Comparison of ENCODE assay signal across 14 cellular contexts in genomic region chr19:29964171-29964570, GRCh38. TPM values are rescaled to one million over a fixed set of nuclear protein-coding genes. Genes with fewer than 3 reads are reported as not detected.
DNase-seq lines count a peak whose midpoint lies in the region; TF ChIP-seq lines count a peak whose summit lies in the region.
"Had no signal": no experiment of that assay in that cellular context is flagged by ENCODE, and none has a peak within 500 bp of the region (broad histone marks: within the 10 kb centered on the region; RNA-seq: fewer than 3 reads in every experiment).

No MANE protein-coding gene starts in this region.

- H3K4me1 ChIP-seq in breast epithelium (no peaks in the 10 kb centered on the region), adrenal gland (replicated peaks in 1 of 2) (peaks cover 44 to 79% of the 10 kb centered on the region in 2 donors), hepatocyte (ENCODE audit: insufficient read depth) (peaks cover 15% of the 10 kb centered on the region), thyroid gland (peaks cover 43 to 49% of the 10 kb centered on the region in 2 donors)

- peak overlapping the region; percentile 13 for H3K4me2 ChIP-seq in hepatocyte
- H3K4me2 ChIP-seq: smooth muscle cell had no signal

- no peak overlapping the region for H2AFZ ChIP-seq in hepatocyte

- no peak for DNase-seq in MCF 10A (ENCODE audit: unreplicated experiment)
- DNase-seq in breast epithelium (ENCODE audit: low spot score in 2 of 2) = no peak
- peak in 3 of 7 donors; percentile 46 to 50 (median 48) for DNase-seq in adrenal gland
- no peak for DNase-seq in hepatocyte (ENCODE audit: low spot score)
- DNase-seq in thyroid gland = no peak
- no peak for DNase-seq in retina
- DNase-seq in NCI-H1930 (lab: John Stamatoyannopoulos, UW) = no peak
- no peak for DNase-seq in erythroblast (lab: John Stamatoyannopoulos, UW)
- DNase-seq: HCEC 1CT; NCI-H1105 treated with DMSO at 0.1 percent for 48 hours; NK-92 treated with Interleukin-12 subunit alpha and Interleukin-12 subunit beta, amount 100 ng/mL, for 24 hours; T-cell had no signal

- H3K27me3 Mint-ChIP-seq in MCF 10A (ENCODE audit: insufficient read depth, unreplicated experiment) = no peaks in the 10 kb centered on the region
- H3K27me3 Mint-ChIP-seq: stimulated activated naive CD8-positive, alpha-beta T cell treated with anti-CD3 and anti-CD28 coated beads, Interleukin-15, Interleukin-2, amounts not matched to agents 100 ng/mL and 50 ng/mL, for 24 hours; T-cell had no signal

- no peak for TF ChIP-seq POLR2A in breast epithelium (IDR thresholded peaks at IDR 0.05)
- TF ChIP-seq POLR2A in adrenal gland (IDR thresholded peaks at IDR 0.05) = no peak
- TF ChIP-seq POLR2A in thyroid gland (IDR thresholded peaks at IDR 0.05) = no peak
- TF ChIP-seq POLR2A in erythroblast (IDR thresholded peaks at IDR 0.05; ENCODE audit: low read length) = no peak

- H3K4me3 Mint-ChIP-seq in MCF 10A (ENCODE audit: unreplicated experiment) = no peak overlapping the region
- H3K4me3 Mint-ChIP-seq: stimulated activated naive CD8-positive, alpha-beta T cell treated with anti-CD3 and anti-CD28 coated beads, Interleukin-15, Interleukin-2, amounts not matched to agents 100 ng/mL and 50 ng/mL, for 24 hours had no signal

- H3K36me3 ChIP-seq in breast epithelium (no peaks in the 10 kb centered on the region), adrenal gland (replicated peaks in 1 of 2) (no peaks in the 10 kb centered on the region), hepatocyte (replicated peaks; ENCODE audit: insufficient read depth, low read depth) (no peaks in the 10 kb centered on the region), thyroid gland (no peaks in the 10 kb centered on the region)

- 29 to 45% (median 36%) methylated on average over 5 of the region's 5 CpGs for WGBS in adrenal gland, 4 donors
- 94% methylated on average over 5 of the region's 5 CpGs for WGBS in hepatocyte (ENCODE audit: low lambda C conversion rate, missing lambda C conversion rate)
- 84 to 89% methylated on average over 5 of the region's 5 CpGs for WGBS in thyroid gland, 2 donors

- H3K4me3 ChIP-seq in breast epithelium (no peak overlapping the region), adrenal gland (peak overlapping the region in 1 of 4 donors; percentile 10), hepatocyte (no peak overlapping the region), thyroid gland (replicated peaks in 1 of 3) (no peak overlapping the region)
- H3K4me3 ChIP-seq: smooth muscle cell had no signal

- H4K20me1 ChIP-seq in hepatocyte (ENCODE audit: insufficient read depth, poor library complexity, severe bottlenecking) = peaks cover 77% of the 10 kb centered on the region

- H3K9me3 ChIP-seq in breast epithelium (no peaks in the 10 kb centered on the region), adrenal gland (replicated peaks in 1 of 3) (peaks cover 0 to 5% (median 0%) of the 10 kb centered on the region in 3 donors), hepatocyte (ENCODE audit: low read depth) (no peaks in the 10 kb centered on the region), thyroid gland (no peaks in the 10 kb centered on the region)

- H3K27ac ChIP-seq in breast epithelium (no peak overlapping the region), adrenal gland (peak overlapping the region; percentile 35 to 79 (median 71)), hepatocyte (peak overlapping the region; percentile 7), thyroid gland (peak overlapping the region; percentile 7 to 51 (median 37))

- no TSS peak for BruUV-seq in MCF 10A (replicated peaks; lab: Mats Ljungman, UMichigan)

- peaks cover 98% of the 10 kb centered on the region for H3K79me2 ChIP-seq in hepatocyte

- TF ChIP-seq CTCF in MCF 10A (IDR thresholded peaks at IDR 0.05; ENCODE audit: unreplicated experiment) = no peak
- TF ChIP-seq CTCF in breast epithelium (IDR thresholded peaks at IDR 0.05) = no peak
- no peak for TF ChIP-seq CTCF in adrenal gland (IDR thresholded peaks at IDR 0.05)
- no peak for TF ChIP-seq CTCF in hepatocyte (IDR thresholded peaks at IDR 0.05; ENCODE audit: poor library complexity)
- no peak for TF ChIP-seq CTCF in thyroid gland (IDR thresholded peaks at IDR 0.05)

- H3K27ac Mint-ChIP-seq in MCF 10A (ENCODE audit: low read depth, unreplicated experiment) = peak overlapping the region; percentile 63
- H3K27ac Mint-ChIP-seq: stimulated activated naive CD8-positive, alpha-beta T cell treated with anti-CD3 and anti-CD28 coated beads, Interleukin-15, Interleukin-2, amounts not matched to agents 100 ng/mL and 50 ng/mL, for 24 hours; T-cell had no signal

- H3K27me3 ChIP-seq in breast epithelium (no peaks in the 10 kb centered on the region), adrenal gland (no peaks in the 10 kb centered on the region), hepatocyte (no peaks in the 10 kb centered on the region), thyroid gland (no peaks in the 10 kb centered on the region)

- H3K9me3 Mint-ChIP-seq in MCF 10A (ENCODE audit: unreplicated experiment) = no peaks in the 10 kb centered on the region
- H3K9me3 Mint-ChIP-seq: stimulated activated naive CD8-positive, alpha-beta T cell treated with anti-CD3 and anti-CD28 coated beads, Interleukin-15, Interleukin-2, amounts not matched to agents 100 ng/mL and 50 ng/mL, for 24 hours; T-cell had no signal

- peaks cover 36% of the 10 kb centered on the region for H3K4me1 Mint-ChIP-seq in MCF 10A (ENCODE audit: insufficient read depth, unreplicated experiment)

- CTCF ChIA-PET in MCF 10A (lab: Yijun Ruan, JAX) = interaction anchor here (0.6 kb wide), 1 partner anchor 21 kb away, joined by 3 read pairs; no protein-coding TSS in a partner anchor

- POLR2A ChIA-PET in MCF 10A (lab: Yijun Ruan, JAX) = interaction anchor here (0.6 to 0.9 kb wide), 3 partner anchors 9 to 56 kb away, joined by 3 to 4 read pairs (median 3); partner anchors contain the start of gene URI1

- no peaks in the 10 kb centered on the region for H3K9me2 ChIP-seq in hepatocyte (replicated peaks; ENCODE audit: insufficient read depth)

- intact Hi-C loops in MCF 10A (cut with micrococcal nuclease) (no loop called here), breast epithelium (cut with DNase I; ENCODE audit: low total_unique reads) (no loop called here), adrenal gland (cut with DNase I) (no loop called here), thyroid gland (cut with DNase I) (no loop called here)

- no peaks in the 10 kb centered on the region for H3K36me3 Mint-ChIP-seq in MCF 10A (ENCODE audit: insufficient read depth, unreplicated experiment)

RNA-seq across cellular contexts. Expression of gene URI1, which starts 22.1 kb away (rescaled TPM):
- total RNA-seq in MCF 10A (2022) (68.9 and 85.3 TPM in 2 replicates), breast epithelium (10 to 100 TPM; 61.0 to 78.2 (median 61.6) TPM), adrenal gland (10 to 100 TPM; 37.4 to 85.9 (median 71.1) TPM), hepatocyte (63.6 and 66.7 TPM in 2 replicates), thyroid gland (10 to 100 TPM; 84.8 to 91.2 (median 86.3) TPM)
- polyA plus RNA-seq in adrenal gland (10 to 100 TPM; 21.6 to 81.9 (median 23.2) TPM), hepatocyte (49.6 and 50.0 TPM in 2 replicates)

Comparison
In these comparisons a context has a peak if more than half of its experiments do, and no peak if none do; other contexts are left out.
1. H3K27ac ChIP-seq: peak in adrenal gland (5 of 5), hepatocyte (single experiment) and thyroid gland (3 of 3); none in breast epithelium (0 of 2).